In the genomic region with DNA sequence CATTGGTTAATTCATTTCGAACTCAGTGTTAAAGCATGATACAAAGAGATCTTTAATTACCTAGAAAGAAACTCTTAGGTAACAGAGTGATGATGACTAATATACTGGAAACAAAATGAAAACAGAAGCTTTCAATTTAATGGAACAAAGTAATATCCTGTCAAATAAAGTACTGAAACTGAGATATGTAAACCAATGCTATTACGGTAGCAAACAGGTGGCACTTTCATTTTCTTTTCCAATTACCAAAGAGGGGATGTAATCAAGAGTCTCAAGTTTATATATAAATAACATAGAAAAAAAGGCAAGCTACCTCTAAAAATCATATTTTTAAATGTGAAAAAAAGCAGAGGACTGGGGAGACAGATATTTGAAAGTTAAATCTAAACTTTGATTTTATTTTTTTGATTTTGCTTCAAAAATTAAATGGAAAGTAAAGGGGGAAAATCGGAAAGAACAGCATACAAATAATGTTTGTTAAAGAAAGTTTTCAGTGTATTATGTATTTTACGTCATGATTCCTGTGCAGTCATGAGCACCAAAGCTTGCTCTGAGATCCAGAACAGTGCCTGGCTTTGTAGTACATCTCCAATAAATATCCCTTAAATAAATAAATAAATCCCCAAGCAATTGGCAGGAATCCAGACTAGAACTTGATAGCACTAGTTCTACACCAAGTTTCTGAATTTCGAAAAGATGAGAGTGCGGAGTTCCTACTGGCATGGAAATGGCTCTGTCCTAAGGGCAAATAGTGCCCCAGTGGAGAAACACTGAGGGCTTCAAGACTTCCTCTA, we compare ENCODE assay signal across 9 cellular contexts. TPM values are rescaled to one million over a fixed set of nuclear protein-coding genes. Genes with fewer than 3 reads are reported as not detected.
DNase-seq lines count a peak whose midpoint lies in the region; ATAC-seq and TF ChIP-seq lines count a peak whose summit lies in the region.
"Had no signal": no experiment of that assay in that cellular context is flagged by ENCODE, and none has a peak within 500 bp of the region (broad histone marks: within the 10 kb centered on the region; RNA-seq: fewer than 3 reads in every experiment).

No MANE protein-coding gene starts in this region.

- H3K4me3 ChIP-seq in adipocyte (ENCODE audit: low read length), result no peak overlapping the region
- H3K4me3 ChIP-seq in tibial artery, result no peak overlapping the region
- H3K4me3 ChIP-seq: cardiac muscle cell had no signal

- TF ChIP-seq CTCF in tibial artery (IDR thresholded peaks at IDR 0.05), result no peak

- intact Hi-C loops in tibial artery (cut with DNase I; ENCODE audit: low total_unique reads), result no loop called here

- H3K4me1 ChIP-seq in adipocyte (ENCODE audit: control insufficient read depth, insufficient read depth, low read length) (peaks cover 9% of the 10 kb centered on the region), tibial artery (no peaks in the 10 kb centered on the region)

- H3K27me3 ChIP-seq in adipocyte (replicated peaks; ENCODE audit: control insufficient read depth, insufficient read depth, low read length) (no peaks in the 10 kb centered on the region), tibial artery (no peaks in the 10 kb centered on the region)
- H3K27me3 ChIP-seq: cardiac muscle cell had no signal

- no peaks in the 10 kb centered on the region for H3K36me3 ChIP-seq in adipocyte (ENCODE audit: control insufficient read depth, insufficient read depth, low read length, severe bottlenecking)
- no peaks in the 10 kb centered on the region for H3K36me3 ChIP-seq in tibial artery
- H3K36me3 ChIP-seq: cardiac muscle cell had no signal

- peak; percentile 98 for ATAC-seq in GM19455 (IDR thresholded peaks at IDR 0.05; ENCODE audit: unreplicated experiment)
- peak; percentile 96 for ATAC-seq in HG03439 (IDR thresholded peaks at IDR 0.05; ENCODE audit: unreplicated experiment)

- no peak overlapping the region for H3K9ac ChIP-seq in adipocyte (ENCODE audit: low read length)

- peak; percentile 66 for DNase-seq in DMS 273 (lab: John Stamatoyannopoulos, UW; ENCODE audit: unreplicated experiment)
- peak; percentile 13 for DNase-seq in adipocyte (ENCODE audit: low read depth)
- DNase-seq in ureter (ENCODE audit: low spot score), result no peak
- DNase-seq in tibial artery, result no peak
- DNase-seq in HCEC 1CT, result no peak
- DNase-seq in caudate nucleus (lab: John Stamatoyannopoulos, UW), result no peak

- no peaks in the 10 kb centered on the region for H3K9me3 ChIP-seq in adipocyte (ENCODE audit: control insufficient read depth, low read length)
- H3K9me3 ChIP-seq in tibial artery, result no peaks in the 10 kb centered on the region

- no peak overlapping the region for H3K27ac ChIP-seq in tibial artery
- no peak overlapping the region for H3K27ac ChIP-seq in caudate nucleus (ENCODE audit: low read depth, low read length)
- H3K27ac ChIP-seq: cardiac muscle cell had no signal

RNA-seq across cellular contexts. Expression of a gene that starts 25.0 kb away (rescaled TPM):
- total RNA-seq in ureter, result 56.4 TPM

Comparison
In these comparisons a context has a peak if more than half of its experiments do, and no peak if none do; other contexts are left out.
1. DNase-seq: peak in DMS 273 (single experiment) and adipocyte (single experiment); none in ureter (single experiment), tibial artery (0 of 2), HCEC 1CT (single experiment) and caudate nucleus (0 of 61).